1 cellular context compared by ENCODE assay signal in the genomic region with DNA sequence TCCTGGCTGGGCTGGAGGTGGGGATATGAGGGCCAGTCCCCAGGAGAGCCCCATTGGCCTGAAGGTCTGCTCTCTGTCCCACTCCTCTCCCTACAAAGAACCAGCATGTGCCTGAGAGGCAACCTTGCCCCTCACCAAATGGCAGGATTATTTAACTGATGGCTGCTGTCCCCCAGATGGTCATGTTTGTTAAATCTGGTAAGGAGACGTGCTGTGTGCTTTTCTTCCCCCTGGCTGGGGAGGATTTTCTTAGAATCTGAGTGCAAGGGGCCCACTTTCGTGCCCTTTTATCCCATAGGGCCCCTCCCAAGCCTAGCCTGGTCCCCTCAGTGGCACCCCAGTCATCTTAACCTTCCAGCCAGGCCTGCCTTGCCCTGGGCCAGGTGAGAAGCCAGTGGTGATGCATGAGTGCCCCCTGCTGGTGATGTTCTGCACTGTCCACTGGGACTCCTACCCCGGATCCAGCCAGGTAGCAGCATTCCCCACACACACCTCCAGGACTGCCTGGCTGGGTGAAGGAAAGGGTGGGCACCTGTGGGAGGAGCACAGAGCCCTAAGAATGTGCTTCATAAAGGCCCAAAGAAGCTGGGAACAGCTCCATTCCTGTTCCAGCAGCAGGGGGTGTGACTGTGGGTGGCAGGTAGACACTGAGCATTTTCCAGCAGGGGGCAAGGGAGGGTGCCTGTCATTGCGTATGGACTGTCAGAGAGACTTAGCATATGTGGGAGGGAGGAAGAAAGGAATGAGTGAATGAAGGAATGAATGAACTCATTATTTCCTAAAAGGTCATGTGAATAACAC.
TF ChIP-seq lines count a peak whose summit lies in the region.

No MANE protein-coding gene starts in this region.

TF ChIP-seq in GM12878, 131 proteins besides CTCF, POLR2A, EP300 and RAD21 (continued from another document):
- 0 out of 2 replicates have a peak, but pooled peaks have one; percentile 19 for TF ChIP-seq E2F4 (IDR thresholded peaks at IDR 0.05; ENCODE audit: low read depth, low read length)
- TF ChIP-seq SMC3 (IDR thresholded peaks at IDR 0.05; ENCODE audit: borderline replicate concordance, low read length) = peak; percentile 90
- peak; percentile 21; the same call in 1 of the 2 replicates for TF ChIP-seq HCFC1 (IDR thresholded peaks at IDR 0.05; ENCODE audit: low read length)
- no peak for TF ChIP-seq RELA (IDR thresholded peaks at IDR 0.05; ENCODE audit: borderline replicate concordance, partially characterized antibody)
- TF ChIP-seq, protein P1, sequence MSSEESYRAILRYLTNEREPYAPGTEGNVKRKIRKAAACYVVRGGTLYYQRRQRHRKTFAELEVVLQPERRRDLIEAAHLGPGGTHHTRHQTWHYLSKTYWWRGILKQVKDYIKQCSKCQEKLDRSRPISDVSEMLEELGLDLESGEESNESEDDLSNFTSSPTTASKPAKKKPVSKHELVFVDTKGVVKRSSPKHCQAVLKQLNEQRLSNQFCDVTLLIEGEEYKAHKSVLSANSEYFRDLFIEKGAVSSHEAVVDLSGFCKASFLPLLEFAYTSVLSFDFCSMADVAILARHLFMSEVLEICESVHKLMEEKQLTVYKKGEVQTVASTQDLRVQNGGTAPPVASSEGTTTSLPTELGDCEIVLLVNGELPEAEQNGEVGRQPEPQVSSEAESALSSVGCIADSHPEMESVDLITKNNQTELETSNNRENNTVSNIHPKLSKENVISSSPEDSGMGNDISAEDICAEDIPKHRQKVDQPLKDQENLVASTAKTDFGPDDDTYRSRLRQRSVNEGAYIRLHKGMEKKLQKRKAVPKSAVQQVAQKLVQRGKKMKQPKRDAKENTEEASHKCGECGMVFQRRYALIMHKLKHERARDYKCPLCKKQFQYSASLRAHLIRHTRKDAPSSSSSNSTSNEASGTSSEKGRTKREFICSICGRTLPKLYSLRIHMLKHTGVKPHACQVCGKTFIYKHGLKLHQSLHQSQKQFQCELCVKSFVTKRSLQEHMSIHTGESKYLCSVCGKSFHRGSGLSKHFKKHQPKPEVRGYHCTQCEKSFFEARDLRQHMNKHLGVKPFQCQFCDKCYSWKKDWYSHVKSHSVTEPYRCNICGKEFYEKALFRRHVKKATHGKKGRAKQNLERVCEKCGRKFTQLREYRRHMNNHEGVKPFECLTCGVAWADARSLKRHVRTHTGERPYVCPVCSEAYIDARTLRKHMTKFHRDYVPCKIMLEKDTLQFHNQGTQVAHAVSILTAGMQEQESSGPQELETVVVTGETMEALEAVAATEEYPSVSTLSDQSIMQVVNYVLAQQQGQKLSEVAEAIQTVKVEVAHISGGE (CRISPR knock-in tag; IDR thresholded peaks at IDR 0.05) = no peak
- no peak for TF ChIP-seq NFIC (IDR thresholded peaks at IDR 0.05; ENCODE audit: low read depth, low read length)
- no peak for TF ChIP-seq MYB (IDR thresholded peaks at IDR 0.05; ENCODE audit: borderline replicate concordance, low read depth, low read length)
- no peak for TF ChIP-seq SREBF1 (IDR thresholded peaks at IDR 0.05; ENCODE audit: low read length)
- TF ChIP-seq TCF3 (IDR thresholded peaks at IDR 0.05; ENCODE audit: borderline replicate concordance, insufficient read depth, low read depth, low read length) = no peak
- no peak for TF ChIP-seq ASH2L (IDR thresholded peaks at IDR 0.05; ENCODE audit: borderline replicate concordance, low read depth)
- no peak for TF ChIP-seq IRF5 (IDR thresholded peaks at IDR 0.05; ENCODE audit: borderline replicate concordance)
- no peak for TF ChIP-seq CHD2 (IDR thresholded peaks at IDR 0.05; ENCODE audit: borderline replicate concordance, low read depth, low read length)
- TF ChIP-seq IRF4 (IDR thresholded peaks at IDR 0.05; ENCODE audit: low read depth, low read length) = 0 out of 2 replicates have a peak, but pooled peaks have one; percentile 9
- TF ChIP-seq YY1 (IDR thresholded peaks at IDR 0.05; ENCODE audit: low read depth, low read length) = peak; percentile 68; the same call in 1 of the 2 replicates
- TF ChIP-seq TAF1 (IDR thresholded peaks at IDR 0.05; ENCODE audit: borderline replicate concordance, low read depth, low read length) = no peak
- no peak for TF ChIP-seq KDM1A (IDR thresholded peaks at IDR 0.05; ENCODE audit: borderline replicate concordance)
- no peak for TF ChIP-seq NBN (IDR thresholded peaks at IDR 0.05)
- TF ChIP-seq SP1 (IDR thresholded peaks at IDR 0.05; ENCODE audit: low read depth, low read length) = peak; percentile 17
- no peak for TF ChIP-seq HDAC2 (IDR thresholded peaks at IDR 0.05)
- peak; percentile 67; the same call in 1 of the 2 replicates for TF ChIP-seq RB1 (IDR thresholded peaks at IDR 0.05; ENCODE audit: borderline replicate concordance)
- TF ChIP-seq ZSCAN29 (IDR thresholded peaks at IDR 0.05) = no peak
- no peak for TF ChIP-seq PAX5 (IDR thresholded peaks at IDR 0.05; ENCODE audit: borderline replicate concordance, low read depth, low read length)
- no peak for TF ChIP-seq CREB1 (IDR thresholded peaks at IDR 0.05; ENCODE audit: low read depth)
- no peak for TF ChIP-seq EGR1 (IDR thresholded peaks at IDR 0.05; ENCODE audit: borderline replicate concordance in 1 of 2, low read depth in 2 of 2, low read length in 2 of 2)
- 0 out of 4 replicates have a peak, but pooled peaks of 1 of the 2 experiments have one; percentile 14 for TF ChIP-seq BHLHE40 (IDR thresholded peaks at IDR 0.05; ENCODE audit: borderline replicate concordance in 1 of 2, low read depth in 2 of 2, low read length in 1 of 2)
